In the genomic region with DNA sequence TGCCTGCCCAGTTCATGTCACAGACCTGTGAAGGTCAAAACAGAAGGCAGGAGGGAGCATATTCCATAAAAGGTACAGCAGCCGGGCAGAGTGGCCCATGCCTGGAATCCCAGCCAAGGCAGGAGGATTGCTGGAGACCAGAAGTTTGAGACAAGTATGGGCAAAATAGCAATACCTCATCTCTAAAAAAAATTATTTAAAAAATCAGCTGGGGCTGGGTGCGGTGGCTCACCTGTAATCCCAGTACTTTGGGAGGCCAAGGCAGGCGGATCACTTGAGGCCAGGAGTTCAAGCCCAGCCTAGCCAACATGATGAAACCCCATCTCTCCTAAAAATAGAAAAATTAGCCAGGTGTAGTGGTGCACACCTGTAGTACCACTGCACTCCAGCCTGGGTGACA, we compare ENCODE assay signal across 26 cellular contexts.
"Had no signal": no experiment of that assay in that cellular context is flagged by ENCODE, and none has a peak within 500 bp of the region (broad histone marks: within the 10 kb centered on the region; RNA-seq: fewer than 3 reads in every experiment).

No MANE protein-coding gene starts in this region.

- H3K4me1 ChIP-seq: prostate gland, tibial nerve had no signal

- H3K4me3 ChIP-seq: colonic mucosa, esophagus squamous epithelium, heart right ventricle, left lung, neural progenitor cell, prostate gland, skin epidermis, spleen, thoracic aorta, tibial nerve had no signal

- H3K9ac ChIP-seq: neural progenitor cell, parathyroid adenoma had no signal

- H3K4me3 Mint-ChIP-seq: dendritic cell treated with granulocyte-macrophage colony-stimulating factor and Interleukin-4, amounts not matched to agents 40 ng/mL and 50 ng/mL, for 4 days; naive thymus-derived CD4-positive, alpha-beta T cell; nephron; neural progenitor cell; stimulated activated memory B cell treated with anti-CD40 and anti-IgM and Interleukin-4, amounts not matched to agents 10 μg/mL and 1 μg/mL and 100 μg/mL, for 72 hours had no signal

- H3K27ac Mint-ChIP-seq: dendritic cell treated with granulocyte-macrophage colony-stimulating factor and Interleukin-4, amounts not matched to agents 40 ng/mL and 50 ng/mL, for 4 days; naive thymus-derived CD4-positive, alpha-beta T cell; nephron; neural progenitor cell; stimulated activated memory B cell treated with anti-CD40 and anti-IgM and Interleukin-4, amounts not matched to agents 10 μg/mL and 1 μg/mL and 100 μg/mL, for 72 hours had no signal

- H3K27ac ChIP-seq: colonic mucosa, esophagus squamous epithelium, heart right ventricle, left lung, neural progenitor cell, parathyroid adenoma, prostate gland, spleen, thoracic aorta, tibial nerve had no signal

- H3K9me3 Mint-ChIP-seq: dendritic cell treated with granulocyte-macrophage colony-stimulating factor and Interleukin-4, amounts not matched to agents 40 ng/mL and 50 ng/mL, for 4 days; naive thymus-derived CD4-positive, alpha-beta T cell; nephron; neural progenitor cell; stimulated activated memory B cell treated with anti-CD40 and anti-IgM and Interleukin-4, amounts not matched to agents 10 μg/mL and 1 μg/mL and 100 μg/mL, for 72 hours had no signal

- H3K9me3 ChIP-seq: colonic mucosa, esophagus squamous epithelium, heart right ventricle, left lung, prostate gland, spleen, thoracic aorta, tibial nerve had no signal

- H2AFZ ChIP-seq: neural progenitor cell, parathyroid adenoma had no signal

- H3K36me3 ChIP-seq: colonic mucosa, esophagus squamous epithelium, heart right ventricle, left lung, neural progenitor cell, prostate gland, spleen, thoracic aorta, tibial nerve had no signal

- H3K79me2 ChIP-seq: parathyroid adenoma had no signal

- H3K4me2 ChIP-seq: neural progenitor cell had no signal

- FAIRE-seq: islet of Langerhans had no signal

- ATAC-seq: heart right ventricle; left lung; naive thymus-derived CD4-positive, alpha-beta T cell; right cardiac atrium; stimulated activated memory B cell treated with anti-CD40 and anti-IgM and Interleukin-4, amounts not matched to agents 10 μg/mL and 1 μg/mL and 100 μg/mL, for 72 hours; stimulated activated naive CD8-positive, alpha-beta T cell treated with anti-CD3 and anti-CD28 coated beads, Interleukin-15, Interleukin-2, amounts not matched to agents 100 U/mL and 50 U/mL, for 24 hours had no signal

- H3K27me3 ChIP-seq: colonic mucosa, neural progenitor cell had no signal

- H3K36me3 Mint-ChIP-seq: naive thymus-derived CD4-positive, alpha-beta T cell; neural progenitor cell; stimulated activated memory B cell treated with anti-CD40 and anti-IgM and Interleukin-4, amounts not matched to agents 10 μg/mL and 1 μg/mL and 100 μg/mL, for 72 hours had no signal

- DNase-seq: central memory CD4-positive, alpha-beta T cell; colonic mucosa; effector memory CD4-positive, alpha-beta T cell; esophagus squamous epithelium; foreskin melanocyte; glutamatergic neuron; heart right ventricle; hippocampal formation; left lung; mesenchymal stem cell; midbrain; right cardiac atrium; spleen; stimulated activated CD4-positive, alpha-beta T cell treated with anti-CD3 and anti-CD28 coated beads, Interleukin-4, amount 100 ng/mL, for 4 hours; stimulated activated naive CD8-positive, alpha-beta T cell treated with anti-CD3 and anti-CD28 coated beads, Interleukin-15, Interleukin-2, amounts not matched to agents 100 U/mL and 50 U/mL, for 24 hours had no signal
